In the genomic region with DNA sequence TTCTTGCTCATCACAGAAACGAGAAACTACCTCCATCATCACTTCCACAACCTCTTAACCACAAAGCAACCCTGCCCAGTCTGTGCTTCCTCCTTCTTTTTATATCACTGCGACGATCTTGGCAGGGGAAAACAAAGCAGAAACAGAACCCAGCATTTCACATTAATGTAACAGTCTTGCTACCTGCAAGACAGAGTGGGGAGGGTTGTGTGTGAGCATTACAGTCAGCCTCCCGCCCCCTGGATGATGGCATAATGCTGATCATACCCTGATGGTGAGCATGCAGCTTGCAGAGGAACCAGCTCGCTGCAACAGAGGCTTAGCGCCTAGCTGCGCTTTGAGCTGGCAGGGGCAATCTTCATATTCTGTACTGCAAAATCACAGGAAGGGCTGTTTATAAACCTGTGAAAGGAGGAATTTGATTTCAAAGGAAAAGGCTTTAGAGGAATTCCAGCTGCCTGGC, we compare ENCODE assay signal across 8 cellular contexts.
DNase-seq lines count a peak whose midpoint lies in the region; ATAC-seq and TF ChIP-seq lines count a peak whose summit lies in the region.

No MANE protein-coding gene starts in this region.

- no peaks in the 10 kb centered on the region for H3K9me3 ChIP-seq in effector memory CD4-positive, alpha-beta T cell (ENCODE audit: control insufficient read depth, low read length)

- TF ChIP-seq CTCF in WI38 (IDR thresholded peaks at IDR 0.05; ENCODE audit: low read depth, low read length), result no peak
- TF ChIP-seq CTCF in retinal pigment epithelial cell (conservative IDR thresholded peaks at IDR 0.05; ENCODE audit: low read depth, low read length), result no peak

- H3K4me3 ChIP-seq in WI38 (ENCODE audit: low read depth, low read length), result peak overlapping the region; percentile 40
- H3K4me3 ChIP-seq in effector memory CD4-positive, alpha-beta T cell (ENCODE audit: insufficient read depth, low read depth, low read length, poor library complexity, severe bottlenecking), result peak overlapping the region; percentile 14
- peak overlapping the region; percentile 22 for H3K4me3 ChIP-seq in retinal pigment epithelial cell (ENCODE audit: low read length)

- DNase-seq in effector memory CD4-positive, alpha-beta T cell, result peak; percentile 8 to 20 (median 17)
- DNase-seq in retinal pigment epithelial cell (ENCODE audit: low read depth), result no peak
- no peak for DNase-seq in GOT3 (lab: John Stamatoyannopoulos, UW)
- no peak for DNase-seq in EL

- no peaks in the 10 kb centered on the region for H3K36me3 ChIP-seq in effector memory CD4-positive, alpha-beta T cell (ENCODE audit: control insufficient read depth, insufficient read depth, low read length)

- peaks cover 7% of the 10 kb centered on the region for H3K4me1 ChIP-seq in effector memory CD4-positive, alpha-beta T cell (ENCODE audit: control insufficient read depth, insufficient read depth, low read length, poor library complexity, severe bottlenecking)

- no peaks in the 10 kb centered on the region for H3K27me3 ChIP-seq in effector memory CD4-positive, alpha-beta T cell (replicated peaks; ENCODE audit: control insufficient read depth, insufficient read depth, low read length, poor library complexity, severe bottlenecking)

- ATAC-seq in GM19463 (IDR thresholded peaks at IDR 0.05; ENCODE audit: unreplicated experiment), result peak; percentile 76
- ATAC-seq in HG03460 (IDR thresholded peaks at IDR 0.05; ENCODE audit: unreplicated experiment), result peak; percentile 69
- no peak for ATAC-seq in HG03196 (IDR thresholded peaks at IDR 0.05; ENCODE audit: unreplicated experiment)

- no peak overlapping the region for H3K27ac ChIP-seq in effector memory CD4-positive, alpha-beta T cell (ENCODE audit: insufficient read depth, low read length, poor library complexity, severe bottlenecking)

Comparison
In these comparisons a context has a peak if more than half of its experiments do, and no peak if none do; other contexts are left out.
1. DNase-seq: peak in effector memory CD4-positive, alpha-beta T cell (3 of 3); none in retinal pigment epithelial cell (single experiment), GOT3 (single experiment) and EL (single experiment).
2. Peak in every context shown above with its lines, with median percentiles within 50 percentile points of each other: H3K4me3 ChIP-seq.